Comparison of ENCODE assay signal across 8 cellular contexts in genomic region chr1:58155418-58156123, GRCh38.
DNase-seq lines count a peak whose midpoint lies in the region; ATAC-seq and TF ChIP-seq lines count a peak whose summit lies in the region.

No MANE protein-coding gene starts in this region.

- H3K27me3 ChIP-seq in DOHH2 (ENCODE audit: control insufficient read depth, low read length) (no peaks in the 10 kb centered on the region), HCT116 (ENCODE audit: insufficient read depth, low read length) (peaks cover 26% of the 10 kb centered on the region), OCI-LY3 (ENCODE audit: low read depth, low read length) (peaks cover 11% of the 10 kb centered on the region), cardiac muscle cell (no peaks in the 10 kb centered on the region), body of pancreas (no peaks in the 10 kb centered on the region)

- TF ChIP-seq RAD21 in HCT116 (IDR thresholded peaks at IDR 0.05; ENCODE audit: low read depth) = peak; percentile 31; the same call in 1 of the 2 replicates

- RAD21 ChIA-PET in HCT116 (lab: Charles Lee; ENCODE audit: low non-redundant PET in 1 of 2, low total read pairs in 2 of 2, uncharacterized antibody in 2 of 2, unreplicated experiment in 2 of 2) = no interaction called here

- CTCF ChIA-PET in HCT116 (lab: Charles Lee) = interaction anchor here (0.6 kb wide), 1 partner anchor 9 kb away, joined by 3 read pairs; no protein-coding TSS in a partner anchor

- POLR2A ChIA-PET in HCT116 (lab: Charles Lee) = no interaction called here

- H3K9me3 ChIP-seq in DOHH2 (ENCODE audit: control insufficient read depth, insufficient read depth, low read length) = no peaks in the 10 kb centered on the region
- H3K9me3 ChIP-seq in HCT116 (ENCODE audit: control insufficient read depth in 1 of 2, insufficient read depth in 1 of 2, low read depth in 1 of 2, low read length in 2 of 2) = no peaks in the 10 kb centered on the region
- H3K9me3 ChIP-seq in OCI-LY3 (ENCODE audit: insufficient read depth, low read length) = no peaks in the 10 kb centered on the region
- no peaks in the 10 kb centered on the region for H3K9me3 ChIP-seq in cardiac muscle cell (ENCODE audit: low read depth)
- no peaks in the 10 kb centered on the region for H3K9me3 ChIP-seq in body of pancreas

- H3K79me2 ChIP-seq in DOHH2 (ENCODE audit: control insufficient read depth, low read length) (no peaks in the 10 kb centered on the region), HCT116 (ENCODE audit: insufficient read depth, low read length) (no peaks in the 10 kb centered on the region), OCI-LY3 (ENCODE audit: low read length) (no peaks in the 10 kb centered on the region)

- no peaks in the 10 kb centered on the region for H3K36me3 ChIP-seq in DOHH2 (ENCODE audit: control insufficient read depth, low read length)
- H3K36me3 ChIP-seq in HCT116 (ENCODE audit: control insufficient read depth in 1 of 2, insufficient read depth in 2 of 2, low read length in 2 of 2) = no peaks in the 10 kb centered on the region
- H3K36me3 ChIP-seq in OCI-LY3 (replicated peaks; ENCODE audit: low read depth, low read length) = no peaks in the 10 kb centered on the region
- no peaks in the 10 kb centered on the region for H3K36me3 ChIP-seq in cardiac muscle cell
- no peaks in the 10 kb centered on the region for H3K36me3 ChIP-seq in body of pancreas (replicated peaks in 1 of 2; ENCODE audit: insufficient read depth in 1 of 2, low read depth in 2 of 2)

- H3K4me1 ChIP-seq in DOHH2 (ENCODE audit: control insufficient read depth, low read length) (no peaks in the 10 kb centered on the region), HCT116 (ENCODE audit: control insufficient read depth in 1 of 2, insufficient read depth in 2 of 2, low read length in 2 of 2) (no peaks in the 10 kb centered on the region), OCI-LY3 (ENCODE audit: low read length) (peaks cover 49% of the 10 kb centered on the region), cardiac muscle cell (ENCODE audit: low read depth) (no peaks in the 10 kb centered on the region), body of pancreas (no peaks in the 10 kb centered on the region)

- H3K4me3 ChIP-seq in DOHH2 (ENCODE audit: low read length) (no peak overlapping the region), HCT116 (replicated peaks in 1 of 2; ENCODE audit: low read depth in 1 of 2, low read length in 2 of 2) (no peak overlapping the region), OCI-LY3 (ENCODE audit: low read length) (no peak overlapping the region), cardiac muscle cell (no peak overlapping the region), body of pancreas (no peak overlapping the region)

- 72 to 74% methylated on average over 7 of the region's 7 CpGs for WGBS in body of pancreas, 2 donors

- H3F3A ChIP-seq in DOHH2 (ENCODE audit: control insufficient read depth, insufficient read depth) = no peaks in the 10 kb centered on the region

- TF ChIP-seq POLR2A in HCT116 (IDR thresholded peaks at IDR 0.05; ENCODE audit: borderline replicate concordance, extremely low read depth, insufficient read depth, insufficient read length) (no peak), body of pancreas (IDR thresholded peaks at IDR 0.05) (no peak)

- peak; percentile 13 for DNase-seq in HCT116 (ENCODE audit: low read depth, low spot score)
- DNase-seq in cardiac muscle cell (ENCODE audit: low read depth in 1 of 2, low spot score in 1 of 2) = peak; percentile 11 to 68
- DNase-seq in AG08395 (ENCODE audit: low spot score) = no peak
- DNase-seq in RKO (ENCODE audit: low spot score) = no peak
- no peak for DNase-seq in activated gamma-delta T cell (lab: John Stamatoyannopoulos, UW)
- DNase-seq in body of pancreas = no peak

- H3K27ac ChIP-seq in DOHH2 (ENCODE audit: low read depth, low read length) (no peak overlapping the region), HCT116 (ENCODE audit: low read depth, low read length) (no peak overlapping the region), OCI-LY3 (ENCODE audit: low read length) (peak overlapping the region; percentile 51; the same call in 1 of the 2 replicates), cardiac muscle cell (no peak overlapping the region), body of pancreas (no peak overlapping the region)

- no peak overlapping the region for H2AFZ ChIP-seq in HCT116 (ENCODE audit: low read depth, low read length, poor library complexity, severe bottlenecking)
- no peak overlapping the region for H2AFZ ChIP-seq in OCI-LY3 (ENCODE audit: low read depth, low read length)

- peak; percentile 67 for TF ChIP-seq CTCF in DOHH2 (IDR thresholded peaks at IDR 0.05; ENCODE audit: low read depth, low read length, poor library complexity, severe bottlenecking)
- peak; percentile 20 to 81 (median 74); a peak in 4 of 6 replicates for TF ChIP-seq CTCF in HCT116 (IDR thresholded peaks at IDR 0.05 in 2 of 3, conservative IDR thresholded peaks at IDR 0.05 in 1 of 3; ENCODE audit: borderline replicate concordance in 1 of 3, insufficient read depth in 1 of 3, low read depth in 2 of 3, low read length in 2 of 3)
- TF ChIP-seq CTCF in OCI-LY3 (IDR thresholded peaks at IDR 0.05; ENCODE audit: low read depth, low read length) = peak; percentile 46
- peak; percentile 35 for TF ChIP-seq CTCF in cardiac muscle cell (IDR thresholded peaks at IDR 0.05; ENCODE audit: low read depth, low read length)
- TF ChIP-seq CTCF in body of pancreas (IDR thresholded peaks at IDR 0.05) = no peak

- peak; percentile 74 for ATAC-seq in HCT116
- ATAC-seq in body of pancreas = no peak

- no peaks in the 10 kb centered on the region for H3K9me2 ChIP-seq in DOHH2 (replicated peaks; ENCODE audit: control insufficient read depth, low read length)
- H3K9me2 ChIP-seq in HCT116 (ENCODE audit: insufficient read depth) = no peaks in the 10 kb centered on the region

- H3K9ac ChIP-seq in HCT116 (ENCODE audit: low read length) = no peak overlapping the region
- no peak overlapping the region for H3K9ac ChIP-seq in OCI-LY3 (ENCODE audit: low read length)

- H4K20me1 ChIP-seq in DOHH2 (ENCODE audit: control insufficient read depth, insufficient read depth, low read depth, low read length) = no peaks in the 10 kb centered on the region
- no peaks in the 10 kb centered on the region for H4K20me1 ChIP-seq in HCT116 (ENCODE audit: insufficient read depth)
- no peaks in the 10 kb centered on the region for H4K20me1 ChIP-seq in OCI-LY3 (ENCODE audit: insufficient read depth, low read length)

- no TSS peak for BruUV-seq in HCT116 (replicated peaks; lab: Mats Ljungman, UMichigan)

- intact Hi-C loops in HCT116 (cut with micrococcal nuclease) (no loop called here), body of pancreas (cut with DNase I) (no loop called here)

- H3K4me2 ChIP-seq in DOHH2 (ENCODE audit: low read length) (no peak overlapping the region), HCT116 (ENCODE audit: low read length) (no peak overlapping the region), OCI-LY3 (ENCODE audit: low read length) (peak overlapping the region; percentile 64)

TF ChIP-seq in HCT116, 20 proteins besides CTCF, POLR2A, EP300 and RAD21 (continues in another document):
- TF ChIP-seq EZH2 (IDR thresholded peaks at IDR 0.05) (no peak), ELF1 (IDR thresholded peaks at IDR 0.05; ENCODE audit: borderline replicate concordance, low read depth) (no peak), MAX (IDR thresholded peaks at IDR 0.05) (no peak), ZFX (IDR thresholded peaks at IDR 0.05) (no peak), CEBPB (IDR thresholded peaks at IDR 0.05; ENCODE audit: low read depth) (no peak), FOSL1 (IDR thresholded peaks at IDR 0.05; ENCODE audit: low read depth) (no peak), REST (IDR thresholded peaks at IDR 0.05; ENCODE audit: low read depth) (no peak), SIN3A (IDR thresholded peaks at IDR 0.05; ENCODE audit: low read depth) (no peak), CBX3 (IDR thresholded peaks at IDR 0.05; ENCODE audit: low read depth) (no peak), JUND (IDR thresholded peaks at IDR 0.05) (no peak)

Comparison
In these comparisons a context has a peak if more than half of its experiments do, and no peak if none do; other contexts are left out.
1. CTCF ChIP-seq: peak in DOHH2 (single experiment), HCT116 (3 of 3), OCI-LY3 (single experiment) and cardiac muscle cell (single experiment); none in body of pancreas (0 of 7).
2. DNase-seq: peak in HCT116 (single experiment) and cardiac muscle cell (2 of 2); none in AG08395 (single experiment), RKO (single experiment), activated gamma-delta T cell (single experiment) and body of pancreas (0 of 4).